1 cellular context compared by ENCODE assay signal in genomic region chr12:31715283-31715825, GRCh38.
TF ChIP-seq lines count a peak whose summit lies in the region.

No MANE protein-coding gene starts in this region.

TF ChIP-seq in K562, 482 proteins besides CTCF, POLR2A, EP300 and RAD21 (continued from another document and continues in another):
- TF ChIP-seq, protein P1, sequence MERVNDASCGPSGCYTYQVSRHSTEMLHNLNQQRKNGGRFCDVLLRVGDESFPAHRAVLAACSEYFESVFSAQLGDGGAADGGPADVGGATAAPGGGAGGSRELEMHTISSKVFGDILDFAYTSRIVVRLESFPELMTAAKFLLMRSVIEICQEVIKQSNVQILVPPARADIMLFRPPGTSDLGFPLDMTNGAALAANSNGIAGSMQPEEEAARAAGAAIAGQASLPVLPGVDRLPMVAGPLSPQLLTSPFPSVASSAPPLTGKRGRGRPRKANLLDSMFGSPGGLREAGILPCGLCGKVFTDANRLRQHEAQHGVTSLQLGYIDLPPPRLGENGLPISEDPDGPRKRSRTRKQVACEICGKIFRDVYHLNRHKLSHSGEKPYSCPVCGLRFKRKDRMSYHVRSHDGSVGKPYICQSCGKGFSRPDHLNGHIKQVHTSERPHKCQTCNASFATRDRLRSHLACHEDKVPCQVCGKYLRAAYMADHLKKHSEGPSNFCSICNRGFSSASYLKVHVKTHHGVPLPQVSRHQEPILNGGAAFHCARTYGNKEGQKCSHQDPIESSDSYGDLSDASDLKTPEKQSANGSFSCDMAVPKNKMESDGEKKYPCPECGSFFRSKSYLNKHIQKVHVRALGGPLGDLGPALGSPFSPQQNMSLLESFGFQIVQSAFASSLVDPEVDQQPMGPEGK (CRISPR knock-in tag; IDR thresholded peaks at IDR 0.05; ENCODE audit: borderline replicate concordance) = no peak
- TF ChIP-seq RFX5 (IDR thresholded peaks at IDR 0.05; ENCODE audit: low read depth, low read length) = no peak
- no peak for TF ChIP-seq TCF7 (IDR thresholded peaks at IDR 0.05; ENCODE audit: borderline replicate concordance)
- TF ChIP-seq BHLHE40 (IDR thresholded peaks at IDR 0.05; ENCODE audit: low read length) = peak; percentile 23; the same call in 1 of the 2 replicates
- no peak for TF ChIP-seq ZNF561 (CRISPR knock-in tag; conservative IDR thresholded peaks at IDR 0.05)
- no peak for TF ChIP-seq HDGF (IDR thresholded peaks at IDR 0.05)
- TF ChIP-seq, protein P2, sequence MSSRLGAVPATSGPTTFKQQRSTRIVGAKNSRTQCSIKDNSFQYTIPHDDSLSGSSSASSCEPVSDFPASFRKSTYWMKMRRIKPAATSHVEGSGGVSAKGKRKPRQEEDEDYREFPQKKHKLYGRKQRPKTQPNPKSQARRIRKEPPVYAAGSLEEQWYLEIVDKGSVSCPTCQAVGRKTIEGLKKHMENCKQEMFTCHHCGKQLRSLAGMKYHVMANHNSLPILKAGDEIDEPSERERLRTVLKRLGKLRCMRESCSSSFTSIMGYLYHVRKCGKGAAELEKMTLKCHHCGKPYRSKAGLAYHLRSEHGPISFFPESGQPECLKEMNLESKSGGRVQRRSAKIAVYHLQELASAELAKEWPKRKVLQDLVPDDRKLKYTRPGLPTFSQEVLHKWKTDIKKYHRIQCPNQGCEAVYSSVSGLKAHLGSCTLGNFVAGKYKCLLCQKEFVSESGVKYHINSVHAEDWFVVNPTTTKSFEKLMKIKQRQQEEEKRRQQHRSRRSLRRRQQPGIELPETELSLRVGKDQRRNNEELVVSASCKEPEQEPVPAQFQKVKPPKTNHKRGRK (tag; IDR thresholded peaks at IDR 0.05) = no peak
- TF ChIP-seq FOXK2 (conservative IDR thresholded peaks at IDR 0.05 in 1 of 2, IDR thresholded peaks at IDR 0.05 in 1 of 2; ENCODE audit: low read depth in 2 of 2) = peak; percentile 62 to 77; a peak in 3 of 4 replicates
- TF ChIP-seq, protein P3, sequence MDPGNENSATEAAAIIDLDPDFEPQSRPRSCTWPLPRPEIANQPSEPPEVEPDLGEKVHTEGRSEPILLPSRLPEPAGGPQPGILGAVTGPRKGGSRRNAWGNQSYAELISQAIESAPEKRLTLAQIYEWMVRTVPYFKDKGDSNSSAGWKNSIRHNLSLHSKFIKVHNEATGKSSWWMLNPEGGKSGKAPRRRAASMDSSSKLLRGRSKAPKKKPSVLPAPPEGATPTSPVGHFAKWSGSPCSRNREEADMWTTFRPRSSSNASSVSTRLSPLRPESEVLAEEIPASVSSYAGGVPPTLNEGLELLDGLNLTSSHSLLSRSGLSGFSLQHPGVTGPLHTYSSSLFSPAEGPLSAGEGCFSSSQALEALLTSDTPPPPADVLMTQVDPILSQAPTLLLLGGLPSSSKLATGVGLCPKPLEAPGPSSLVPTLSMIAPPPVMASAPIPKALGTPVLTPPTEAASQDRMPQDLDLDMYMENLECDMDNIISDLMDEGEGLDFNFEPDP (CRISPR knock-in tag; IDR thresholded peaks at IDR 0.05) = no peak
- TF ChIP-seq RBM17 (IDR thresholded peaks at IDR 0.05; ENCODE audit: borderline replicate concordance, low read depth, low read length) = no peak
- TF ChIP-seq SETDB1 (IDR thresholded peaks at IDR 0.05; ENCODE audit: low read length) = no peak
- TF ChIP-seq NCOA4 (IDR thresholded peaks at IDR 0.05; ENCODE audit: partially characterized antibody) = no peak
- TF ChIP-seq SAFB (IDR thresholded peaks at IDR 0.05; ENCODE audit: borderline replicate concordance, low read depth, low read length) = no peak
- no peak for TF ChIP-seq ZNF174 (CRISPR knock-in tag; IDR thresholded peaks at IDR 0.05)
- TF ChIP-seq ZNF830 (CRISPR knock-in tag; IDR thresholded peaks at IDR 0.05) = no peak
- TF ChIP-seq BACH1 (tag; IDR thresholded peaks at IDR 0.05) = peak; percentile 8; the same call in 1 of the 2 replicates
- TF ChIP-seq PTBP1 (IDR thresholded peaks at IDR 0.05; ENCODE audit: low read depth, low read length) = no peak
- TF ChIP-seq ZNF696 (CRISPR knock-in tag; conservative IDR thresholded peaks at IDR 0.05) = no peak
- TF ChIP-seq BRF2 (IDR thresholded peaks at IDR 0.05; ENCODE audit: borderline replicate concordance, insufficient read depth, insufficient read length) = no peak
- no peak for TF ChIP-seq ZNF707 (CRISPR knock-in tag; conservative IDR thresholded peaks at IDR 0.05)
- TF ChIP-seq, protein P4, sequence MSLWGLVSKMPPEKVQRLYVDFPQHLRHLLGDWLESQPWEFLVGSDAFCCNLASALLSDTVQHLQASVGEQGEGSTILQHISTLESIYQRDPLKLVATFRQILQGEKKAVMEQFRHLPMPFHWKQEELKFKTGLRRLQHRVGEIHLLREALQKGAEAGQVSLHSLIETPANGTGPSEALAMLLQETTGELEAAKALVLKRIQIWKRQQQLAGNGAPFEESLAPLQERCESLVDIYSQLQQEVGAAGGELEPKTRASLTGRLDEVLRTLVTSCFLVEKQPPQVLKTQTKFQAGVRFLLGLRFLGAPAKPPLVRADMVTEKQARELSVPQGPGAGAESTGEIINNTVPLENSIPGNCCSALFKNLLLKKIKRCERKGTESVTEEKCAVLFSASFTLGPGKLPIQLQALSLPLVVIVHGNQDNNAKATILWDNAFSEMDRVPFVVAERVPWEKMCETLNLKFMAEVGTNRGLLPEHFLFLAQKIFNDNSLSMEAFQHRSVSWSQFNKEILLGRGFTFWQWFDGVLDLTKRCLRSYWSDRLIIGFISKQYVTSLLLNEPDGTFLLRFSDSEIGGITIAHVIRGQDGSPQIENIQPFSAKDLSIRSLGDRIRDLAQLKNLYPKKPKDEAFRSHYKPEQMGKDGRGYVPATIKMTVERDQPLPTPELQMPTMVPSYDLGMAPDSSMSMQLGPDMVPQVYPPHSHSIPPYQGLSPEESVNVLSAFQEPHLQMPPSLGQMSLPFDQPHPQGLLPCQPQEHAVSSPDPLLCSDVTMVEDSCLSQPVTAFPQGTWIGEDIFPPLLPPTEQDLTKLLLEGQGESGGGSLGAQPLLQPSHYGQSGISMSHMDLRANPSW (CRISPR knock-in tag; IDR thresholded peaks at IDR 0.05) = no peak
- TF ChIP-seq SREBF1 (IDR thresholded peaks at IDR 0.05; ENCODE audit: borderline replicate concordance, low read depth, low read length) = no peak
- TF ChIP-seq PURB (CRISPR knock-in tag; IDR thresholded peaks at IDR 0.05; ENCODE audit: low read depth) = no peak
- peak; percentile 57 for TF ChIP-seq GABPA (tag; conservative IDR thresholded peaks at IDR 0.05; ENCODE audit: low read depth)
- no peak for TF ChIP-seq HDAC8 (tag; IDR thresholded peaks at IDR 0.05)
- no peak for TF ChIP-seq ZNF263 (CRISPR knock-in tag; IDR thresholded peaks at IDR 0.05; ENCODE audit: borderline replicate concordance)
- no peak for TF ChIP-seq ZNF695 (CRISPR knock-in tag; IDR thresholded peaks at IDR 0.05)
- TF ChIP-seq, protein P5, sequence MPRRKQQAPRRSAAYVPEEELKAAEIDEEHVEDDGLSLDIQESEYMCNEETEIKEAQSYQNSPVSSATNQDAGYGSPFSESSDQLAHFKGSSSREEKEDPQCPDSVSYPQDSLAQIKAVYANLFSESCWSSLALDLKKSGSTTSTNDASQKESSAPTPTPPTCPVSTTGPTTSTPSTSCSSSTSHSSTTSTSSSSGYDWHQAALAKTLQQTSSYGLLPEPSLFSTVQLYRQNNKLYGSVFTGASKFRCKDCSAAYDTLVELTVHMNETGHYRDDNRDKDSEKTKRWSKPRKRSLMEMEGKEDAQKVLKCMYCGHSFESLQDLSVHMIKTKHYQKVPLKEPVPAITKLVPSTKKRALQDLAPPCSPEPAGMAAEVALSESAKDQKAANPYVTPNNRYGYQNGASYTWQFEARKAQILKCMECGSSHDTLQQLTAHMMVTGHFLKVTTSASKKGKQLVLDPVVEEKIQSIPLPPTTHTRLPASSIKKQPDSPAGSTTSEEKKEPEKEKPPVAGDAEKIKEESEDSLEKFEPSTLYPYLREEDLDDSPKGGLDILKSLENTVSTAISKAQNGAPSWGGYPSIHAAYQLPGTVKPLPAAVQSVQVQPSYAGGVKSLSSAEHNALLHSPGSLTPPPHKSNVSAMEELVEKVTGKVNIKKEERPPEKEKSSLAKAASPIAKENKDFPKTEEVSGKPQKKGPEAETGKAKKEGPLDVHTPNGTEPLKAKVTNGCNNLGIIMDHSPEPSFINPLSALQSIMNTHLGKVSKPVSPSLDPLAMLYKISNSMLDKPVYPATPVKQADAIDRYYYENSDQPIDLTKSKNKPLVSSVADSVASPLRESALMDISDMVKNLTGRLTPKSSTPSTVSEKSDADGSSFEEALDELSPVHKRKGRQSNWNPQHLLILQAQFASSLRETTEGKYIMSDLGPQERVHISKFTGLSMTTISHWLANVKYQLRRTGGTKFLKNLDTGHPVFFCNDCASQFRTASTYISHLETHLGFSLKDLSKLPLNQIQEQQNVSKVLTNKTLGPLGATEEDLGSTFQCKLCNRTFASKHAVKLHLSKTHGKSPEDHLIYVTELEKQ (CRISPR knock-in tag; IDR thresholded peaks at IDR 0.05) = no peak
- TF ChIP-seq DLX4 (CRISPR knock-in tag; IDR thresholded peaks at IDR 0.05) = no peak
- peak; percentile 84 for TF ChIP-seq HDAC2 (IDR thresholded peaks at IDR 0.05)
- TF ChIP-seq CBX8 (IDR thresholded peaks at IDR 0.05; ENCODE audit: borderline replicate concordance, extremely low read depth, low read depth, low read length, poor library complexity, severe bottlenecking) = no peak
- peak; percentile 70 for TF ChIP-seq L3MBTL2 (IDR thresholded peaks at IDR 0.05)
- no peak for TF ChIP-seq SRSF9 (IDR thresholded peaks at IDR 0.05; ENCODE audit: borderline replicate concordance, low read depth, low read length)
- no peak for TF ChIP-seq ZNF354B (CRISPR knock-in tag; IDR thresholded peaks at IDR 0.05)
- TF ChIP-seq LEF1 (IDR thresholded peaks at IDR 0.05) = peak; percentile 92
- TF ChIP-seq HCFC1 (IDR thresholded peaks at IDR 0.05; ENCODE audit: low read depth, low read length) = no peak
- no peak for TF ChIP-seq ETS1 (conservative IDR thresholded peaks at IDR 0.05; ENCODE audit: control insufficient read depth, low read depth, low read length)
- TF ChIP-seq CREB3 (tag; conservative IDR thresholded peaks at IDR 0.05; ENCODE audit: low read depth) = peak; percentile 26; the same call in 1 of the 2 replicates
- TF ChIP-seq CBX1 (IDR thresholded peaks at IDR 0.05; ENCODE audit: low read depth) = no peak
- no peak for TF ChIP-seq ZNF77 (CRISPR knock-in tag; IDR thresholded peaks at IDR 0.05)
